ENCODE assay signal across 20 cellular contexts in genomic region chr9:93080406-93080805, GRCh38. TPM values are rescaled to one million over a fixed set of nuclear protein-coding genes. Genes with fewer than 3 reads are reported as not detected.
DNase-seq lines count a peak whose midpoint lies in the region; ATAC-seq, FAIRE-seq and TF ChIP-seq lines count a peak whose summit lies in the region.
"Had no signal": no experiment of that assay in that cellular context is flagged by ENCODE, and none has a peak within 500 bp of the region (broad histone marks: within the 10 kb centered on the region; RNA-seq: fewer than 3 reads in every experiment).

No MANE protein-coding gene starts in this region.

- H3K4me1 Mint-ChIP-seq in chondrocyte (ENCODE audit: low read depth) (no peaks in the 10 kb centered on the region), nephron (peaks cover 13% of the 10 kb centered on the region), endothelial cell (ENCODE audit: unreplicated experiment) (no peaks in the 10 kb centered on the region)
- H3K4me1 Mint-ChIP-seq in effector memory CD8-positive, alpha-beta T cell (ENCODE audit: low read depth in 2 of 2) = peaks cover 14 to 15% of the 10 kb centered on the region in 2 donors
- peaks cover under 1% of the 10 kb centered on the region for H3K4me1 Mint-ChIP-seq in stimulated activated memory B cell treated with anti-CD40 and anti-IgM and Interleukin-4, amounts not matched to agents 10 μg/mL and 1 μg/mL and 100 μg/mL, for 72 hours

- no peak overlapping the region for H2AFZ ChIP-seq in HepG2 (ENCODE audit: low read length)
- H2AFZ ChIP-seq: parathyroid adenoma had no signal

- no peaks in the 10 kb centered on the region for H3K36me3 Mint-ChIP-seq in chondrocyte (ENCODE audit: low read depth)
- H3K36me3 Mint-ChIP-seq in nephron (ENCODE audit: low read depth) = no peaks in the 10 kb centered on the region
- H3K36me3 Mint-ChIP-seq in effector memory CD8-positive, alpha-beta T cell (ENCODE audit: insufficient read depth) = peaks cover 9% of the 10 kb centered on the region
- no peaks in the 10 kb centered on the region for H3K36me3 Mint-ChIP-seq in endothelial cell (ENCODE audit: low read depth, unreplicated experiment)
- H3K36me3 Mint-ChIP-seq in stimulated activated memory B cell treated with anti-CD40 and anti-IgM and Interleukin-4, amounts not matched to agents 10 μg/mL and 1 μg/mL and 100 μg/mL, for 72 hours = peaks cover 37% of the 10 kb centered on the region

- H3K4me1 ChIP-seq in right lobe of liver (no peaks in the 10 kb centered on the region), HepG2 (ENCODE audit: insufficient read depth, low read length) (0 out of 2 replicates have a peak, but pooled peaks cover under 1% of the 10 kb centered on the region)
- H3K4me1 ChIP-seq: gastroesophageal sphincter, parathyroid adenoma had no signal

- no peaks in the 10 kb centered on the region for H3K9me3 Mint-ChIP-seq in chondrocyte (ENCODE audit: low read depth)
- H3K9me3 Mint-ChIP-seq in nephron = no peaks in the 10 kb centered on the region
- no peaks in the 10 kb centered on the region for H3K9me3 Mint-ChIP-seq in effector memory CD8-positive, alpha-beta T cell
- no peaks in the 10 kb centered on the region for H3K9me3 Mint-ChIP-seq in endothelial cell (ENCODE audit: unreplicated experiment)
- no peaks in the 10 kb centered on the region for H3K9me3 Mint-ChIP-seq in stimulated activated memory B cell treated with anti-CD40 and anti-IgM and Interleukin-4, amounts not matched to agents 10 μg/mL and 1 μg/mL and 100 μg/mL, for 72 hours

- ATAC-seq in right lobe of liver (no peak), HepG2 (no peak)
- no peak for ATAC-seq in effector memory CD8-positive, alpha-beta T cell (replicated peaks)
- ATAC-seq in stimulated activated memory B cell treated with anti-CD40 and anti-IgM and Interleukin-4, amounts not matched to agents 10 μg/mL and 1 μg/mL and 100 μg/mL, for 72 hours = no peak
- ATAC-seq: gastroesophageal sphincter, left colon, Panc1 had no signal

- WGBS in right lobe of liver (ENCODE audit: insufficient coverage, low coverage, low lambda C conversion rate, missing lambda C conversion rate) = 100% methylated on average over 1 of the region's 9 CpGs
- WGBS in HepG2 (ENCODE audit: low lambda C conversion rate) = 83% methylated on average over 2 of the region's 9 CpGs

- H4K20me1 ChIP-seq in HepG2 (ENCODE audit: insufficient read depth, low read length) = no peaks in the 10 kb centered on the region

- no peaks in the 10 kb centered on the region for H3K79me2 ChIP-seq in HepG2 (ENCODE audit: insufficient read depth, low read length)
- H3K79me2 ChIP-seq: parathyroid adenoma had no signal

- H3K4me2 ChIP-seq in HepG2 (ENCODE audit: low read depth, low read length) = no peak overlapping the region

- no peak for TF ChIP-seq POLR2A in right lobe of liver (IDR thresholded peaks at IDR 0.05)
- no peak for TF ChIP-seq POLR2A in HepG2 (IDR thresholded peaks at IDR 0.05; ENCODE audit: insufficient read depth in 1 of 2, low read depth in 2 of 2, low read length in 2 of 2)

- no peaks in the 10 kb centered on the region for H3K27me3 Mint-ChIP-seq in chondrocyte (ENCODE audit: low read depth)
- no peaks in the 10 kb centered on the region for H3K27me3 Mint-ChIP-seq in nephron (ENCODE audit: low read depth)
- no peaks in the 10 kb centered on the region for H3K27me3 Mint-ChIP-seq in effector memory CD8-positive, alpha-beta T cell
- H3K27me3 Mint-ChIP-seq in endothelial cell (ENCODE audit: unreplicated experiment) = peaks cover 1% of the 10 kb centered on the region
- H3K27me3 Mint-ChIP-seq in stimulated activated memory B cell treated with anti-CD40 and anti-IgM and Interleukin-4, amounts not matched to agents 10 μg/mL and 1 μg/mL and 100 μg/mL, for 72 hours = no peaks in the 10 kb centered on the region

- H3K27ac ChIP-seq in right lobe of liver (no peak overlapping the region), HepG2 (ENCODE audit: extremely low read length, insufficient read depth, low read length) (no peak overlapping the region)
- H3K27ac ChIP-seq: gastroesophageal sphincter, parathyroid adenoma, SK-N-MC had no signal

- FAIRE-seq in HepG2 (lab: Jason Lieb, UNC) = no peak
- FAIRE-seq: D721Med, small intestine had no signal

- H3K36me3 ChIP-seq in right lobe of liver (peaks cover 0 to 4% (median 0%) of the 10 kb centered on the region in 4 donors), HepG2 (replicated peaks in 1 of 2; ENCODE audit: control insufficient read depth in 1 of 2, insufficient read depth in 2 of 2, low read length in 2 of 2) (no peaks in the 10 kb centered on the region)
- H3K36me3 ChIP-seq: gastroesophageal sphincter had no signal

- no peak for TF ChIP-seq CTCF in right lobe of liver (IDR thresholded peaks at IDR 0.05)
- no peak for TF ChIP-seq CTCF in HepG2 (CRISPR knock-in tag; IDR thresholded peaks at IDR 0.05)
- TF ChIP-seq CTCF in chondrocyte (IDR thresholded peaks at IDR 0.05) = no peak
- TF ChIP-seq CTCF in nephron (IDR thresholded peaks at IDR 0.05; ENCODE audit: unreplicated experiment in 3 of 3) = no peak
- no peak for TF ChIP-seq CTCF in endothelial cell (IDR thresholded peaks at IDR 0.05; ENCODE audit: unreplicated experiment)

- in situ Hi-C loops in HepG2 (cut with HindIII; ENCODE audit: extremely low pct_ligation_motif_present, low pct_unique_long_range_greater_than_20kb) = no loop called here

- H3K9me3 ChIP-seq in right lobe of liver (no peaks in the 10 kb centered on the region), HepG2 (ENCODE audit: low read length) (no peaks in the 10 kb centered on the region)
- H3K9me3 ChIP-seq: gastroesophageal sphincter had no signal

- H3K27me3 ChIP-seq in right lobe of liver (no peaks in the 10 kb centered on the region), HepG2 (ENCODE audit: control insufficient read depth in 1 of 2, insufficient read depth in 2 of 2, low read length in 2 of 2) (no peaks in the 10 kb centered on the region; a peak in 1 of 5 replicates)
- H3K27me3 ChIP-seq: gastroesophageal sphincter had no signal

- no TSS peak for BruUV-seq in HepG2 (replicated peaks; lab: Mats Ljungman, UMichigan)

- POLR2A ChIA-PET in HepG2 (lab: Yijun Ruan, JAX) = no interaction called here

- intact Hi-C loops in right lobe of liver (cut with DNase I) (no loop called here), HepG2 (cut with micrococcal nuclease; ENCODE audit: unreplicated experiment) (no loop called here)

- no peak for TF ChIP-seq RAD21 in HepG2 (CRISPR knock-in tag; IDR thresholded peaks at IDR 0.05)

- H3K4me3 Mint-ChIP-seq in chondrocyte (ENCODE audit: unreplicated experiment) (no peak overlapping the region), nephron (no peak overlapping the region), endothelial cell (ENCODE audit: unreplicated experiment) (no peak overlapping the region)
- H3K4me3 Mint-ChIP-seq in effector memory CD8-positive, alpha-beta T cell = no peak overlapping the region
- H3K4me3 Mint-ChIP-seq in stimulated activated memory B cell treated with anti-CD40 and anti-IgM and Interleukin-4, amounts not matched to agents 10 μg/mL and 1 μg/mL and 100 μg/mL, for 72 hours = no peak overlapping the region
- H3K4me3 Mint-ChIP-seq: H9 had no signal

- DNase-seq in right lobe of liver (peak in 2 of 3 donors; percentile 26 to 36), HepG2 (ENCODE audit: low spot score) (no peak), chondrocyte (ENCODE audit: low spot score) (peak; percentile 53), endothelial cell (ENCODE audit: low spot score) (no peak)
- no peak for DNase-seq in effector memory CD8-positive, alpha-beta T cell
- DNase-seq: dermis blood vessel endothelial cell; H9; left colon; NCI-H146; small intestine; stimulated activated CD4-positive, alpha-beta T cell treated with anti-CD3 and anti-CD28 coated beads, Interleukin-4, amount 100 ng/mL, for 4 hours had no signal

- no peak overlapping the region for H3K9ac ChIP-seq in HepG2 (ENCODE audit: insufficient read depth, low read depth, low read length)
- H3K9ac ChIP-seq: parathyroid adenoma had no signal

- H3K27ac Mint-ChIP-seq in chondrocyte (ENCODE audit: unreplicated experiment) (no peak overlapping the region), nephron (peak overlapping the region; percentile 29 to 37 (median 35)), endothelial cell (ENCODE audit: unreplicated experiment) (no peak overlapping the region)
- H3K27ac Mint-ChIP-seq in effector memory CD8-positive, alpha-beta T cell = no peak overlapping the region
- no peak overlapping the region for H3K27ac Mint-ChIP-seq in stimulated activated memory B cell treated with anti-CD40 and anti-IgM and Interleukin-4, amounts not matched to agents 10 μg/mL and 1 μg/mL and 100 μg/mL, for 72 hours
- H3K27ac Mint-ChIP-seq: H9 had no signal

- CTCF ChIA-PET in HepG2 (lab: Yijun Ruan, JAX; ENCODE audit: low intra/inter-chr PET ratio, low total read pairs) = no interaction called here

- H3K4me3 ChIP-seq in right lobe of liver (no peak overlapping the region), HepG2 (replicated peaks in 1 of 3; ENCODE audit: insufficient read depth in 1 of 3, low read depth in 2 of 3, low read length in 3 of 3) (no peak overlapping the region)
- H3K4me3 ChIP-seq: gastroesophageal sphincter, SK-N-MC had no signal

- TF ChIP-seq EP300 in HepG2 (IDR thresholded peaks at IDR 0.05; ENCODE audit: low read depth in 2 of 2, low read length in 2 of 2) (no peak), HepG2 (CRISPR knock-in tag; IDR thresholded peaks at IDR 0.05; ENCODE audit: borderline replicate concordance) (no peak)

RNA-seq across cellular contexts. Expression of gene CARD19, which starts 15.6 kb away (rescaled TPM):
- total RNA-seq in right lobe of liver (10 to 100 TPM in 3 of 6 experiments, 1 to 10 TPM in 3; 6.3 to 31.7 (median 12.1) TPM), HepG2 (2016; rRNA removed; fragmentation: Illumina TruSeq; extraction: Trizol) (15.2 and 18.4 TPM in 2 replicates), chondrocyte (28.3 to 41.7 TPM (median 40.5 TPM) in 3 replicates), endothelial cell (ENCODE audit: unreplicated experiment) (13.2 TPM)
- 15.8 and 20.2 TPM in 2 replicates for total RNA-seq in HepG2 (2016; cell fraction: cytosol; rRNA removed; fragmentation: Illumina TruSeq; extraction: Trizol; ENCODE audit: low read depth)
- total RNA-seq in HepG2 (2016; cell fraction: insoluble cytoplasmic fraction; rRNA removed; fragmentation: Illumina TruSeq; extraction: Trizol) = 18.6 and 20.5 TPM in 2 replicates
- 17.3 and 29.5 TPM in 2 replicates for total RNA-seq in HepG2 (2016; cell fraction: membrane; rRNA removed; fragmentation: Illumina TruSeq; extraction: Trizol)
- 8.3 and 12.2 TPM in 2 replicates for total RNA-seq in HepG2 (2016; cell fraction: nucleus; rRNA removed; fragmentation: Illumina TruSeq; extraction: Trizol)
- 47.2 and 62.0 TPM in 2 replicates for polyA plus RNA-seq in HepG2 (2011; rRNA removed)
- 33.8 and 73.1 TPM in 2 replicates for polyA plus RNA-seq in HepG2 (2011; cell fraction: cytosol; rRNA removed)
- polyA plus RNA-seq in HepG2 (2011; cell fraction: nucleus; rRNA removed) = 101 and 106 TPM in 2 replicates
- polyA plus RNA-seq in HepG2 (2012) = 14.6 TPM in 2 replicates
- 16.0 and 27.0 TPM in 2 replicates for polyA plus RNA-seq in HepG2 (2016; cell fraction: cytosol; fragmentation: Illumina TruSeq; extraction: Trizol; ENCODE audit: low read depth)
- 14.7 and 18.5 TPM in 2 replicates for polyA plus RNA-seq in HepG2 (2016; cell fraction: insoluble cytoplasmic fraction; fragmentation: Illumina TruSeq; extraction: Trizol; ENCODE audit: low read depth)
- 13.4 and 18.5 TPM in 2 replicates for polyA plus RNA-seq in HepG2 (2016; cell fraction: membrane; fragmentation: Illumina TruSeq; extraction: Trizol; ENCODE audit: low read depth)
- 25.1 and 25.9 TPM in 2 replicates for polyA plus RNA-seq in HepG2 (2016; cell fraction: nucleus; fragmentation: Illumina TruSeq; extraction: Trizol; ENCODE audit: insufficient read depth, low read depth)
- polyA minus RNA-seq in HepG2 (2011; rRNA and poly(A)+ RNA removed; ENCODE audit: low replicate concordance) = 11.5 and 28.1 TPM in 2 replicates
- 14.0 and 17.6 TPM in 2 replicates for polyA minus RNA-seq in HepG2 (2011; cell fraction: cytosol; rRNA and poly(A)+ RNA removed)
- polyA minus RNA-seq in HepG2 (2011; cell fraction: nucleus; rRNA and poly(A)+ RNA removed) = 11.3 and 12.8 TPM in 2 replicates

RNA-seq across cellular contexts. Expression of gene SUSD3, which starts 21.9 kb away (rescaled TPM):
- total RNA-seq in right lobe of liver = 10 to 100 TPM in 4 of 6 experiments, 1 to 10 TPM in 2; 6.5 to 51.5 (median 31.2) TPM
- 6.0 and 7.0 TPM in 2 replicates for total RNA-seq in HepG2 (2016; rRNA removed; fragmentation: Illumina TruSeq; extraction: Trizol)
- 10.2 and 12.4 TPM in 2 replicates for total RNA-seq in HepG2 (2016; cell fraction: cytosol; rRNA removed; fragmentation: Illumina TruSeq; extraction: Trizol; ENCODE audit: low read depth)
- 6.3 and 8.8 TPM in 2 replicates for total RNA-seq in HepG2 (2016; cell fraction: insoluble cytoplasmic fraction; rRNA removed; fragmentation: Illumina TruSeq; extraction: Trizol)
- total RNA-seq in HepG2 (2016; cell fraction: membrane; rRNA removed; fragmentation: Illumina TruSeq; extraction: Trizol) = 10.0 and 14.6 TPM in 2 replicates
- total RNA-seq in HepG2 (2016; cell fraction: nucleus; rRNA removed; fragmentation: Illumina TruSeq; extraction: Trizol) = 4.9 and 5.2 TPM in 2 replicates
- 9.1 and 11.7 TPM in 2 replicates for polyA plus RNA-seq in HepG2 (2011; rRNA removed)
- 6.2 and 9.7 TPM in 2 replicates for polyA plus RNA-seq in HepG2 (2011; cell fraction: cytosol; rRNA removed)
- polyA plus RNA-seq in HepG2 (2011; cell fraction: nucleus; rRNA removed) = 4.6 and 5.9 TPM in 2 replicates
- polyA plus RNA-seq in HepG2 (2012) = 4.2 and 5.4 TPM in 2 replicates
- 12.5 and 16.5 TPM in 2 replicates for polyA plus RNA-seq in HepG2 (2016; cell fraction: cytosol; fragmentation: Illumina TruSeq; extraction: Trizol; ENCODE audit: low read depth)
- 5.3 and 7.1 TPM in 2 replicates for polyA plus RNA-seq in HepG2 (2016; cell fraction: insoluble cytoplasmic fraction; fragmentation: Illumina TruSeq; extraction: Trizol; ENCODE audit: low read depth)
- 12.6 and 14.6 TPM in 2 replicates for polyA plus RNA-seq in HepG2 (2016; cell fraction: membrane; fragmentation: Illumina TruSeq; extraction: Trizol; ENCODE audit: low read depth)
- 9.7 and 10.7 TPM in 2 replicates for polyA plus RNA-seq in HepG2 (2016; cell fraction: nucleus; fragmentation: Illumina TruSeq; extraction: Trizol; ENCODE audit: insufficient read depth, low read depth)
- 7.9 TPM in 1 of 2 replicates, not detected in the other for polyA minus RNA-seq in HepG2 (2011; rRNA and poly(A)+ RNA removed; ENCODE audit: low replicate concordance)
- polyA minus RNA-seq in HepG2 (2011; cell fraction: cytosol; rRNA and poly(A)+ RNA removed) = 1.8 and 2.8 TPM in 2 replicates
- 0.90 and 0.99 TPM in 2 replicates for polyA minus RNA-seq in HepG2 (2011; cell fraction: nucleus; rRNA and poly(A)+ RNA removed)
- not detected in 3 replicates for total RNA-seq in chondrocyte
- total RNA-seq in endothelial cell (ENCODE audit: unreplicated experiment) = 1.2 TPM
- total RNA-seq: dermis blood vessel endothelial cell, G401, MCF 10A had no signal

RNA-seq across cellular contexts. Expression of gene NINJ1, which starts 53.6 kb away (rescaled TPM):
- 100 to 1,000 TPM in 1 of 6 experiments, 10 to 100 TPM in 5; 35.6 to 103 (median 65.1) TPM for total RNA-seq in right lobe of liver
- total RNA-seq in HepG2 (2016; rRNA removed; fragmentation: Illumina TruSeq; extraction: Trizol) = 77.1 and 92.1 TPM in 2 replicates
- total RNA-seq in HepG2 (2016; cell fraction: cytosol; rRNA removed; fragmentation: Illumina TruSeq; extraction: Trizol; ENCODE audit: low read depth) = 104 and 127 TPM in 2 replicates
- total RNA-seq in HepG2 (2016; cell fraction: insoluble cytoplasmic fraction; rRNA removed; fragmentation: Illumina TruSeq; extraction: Trizol) = 66.8 and 94.8 TPM in 2 replicates
- total RNA-seq in HepG2 (2016; cell fraction: membrane; rRNA removed; fragmentation: Illumina TruSeq; extraction: Trizol) = 149 and 180 TPM in 2 replicates
- total RNA-seq in HepG2 (2016; cell fraction: nucleus; rRNA removed; fragmentation: Illumina TruSeq; extraction: Trizol) = 48.9 and 58.7 TPM in 2 replicates
- 81.2 and 109 TPM in 2 replicates for polyA plus RNA-seq in HepG2 (2011; rRNA removed)
- polyA plus RNA-seq in HepG2 (2011; cell fraction: cytosol; rRNA removed) = 83.2 and 110 TPM in 2 replicates
- polyA plus RNA-seq in HepG2 (2011; cell fraction: nucleus; rRNA removed) = 62.3 and 83.6 TPM in 2 replicates
- 77.3 and 145 TPM in 2 replicates for polyA plus RNA-seq in HepG2 (2012)
- polyA plus RNA-seq in HepG2 (2016; cell fraction: cytosol; fragmentation: Illumina TruSeq; extraction: Trizol; ENCODE audit: low read depth) = 196 and 226 TPM in 2 replicates
- polyA plus RNA-seq in HepG2 (2016; cell fraction: insoluble cytoplasmic fraction; fragmentation: Illumina TruSeq; extraction: Trizol; ENCODE audit: low read depth) = 104 and 130 TPM in 2 replicates
- polyA plus RNA-seq in HepG2 (2016; cell fraction: membrane; fragmentation: Illumina TruSeq; extraction: Trizol; ENCODE audit: low read depth) = 235 and 242 TPM in 2 replicates
- 122 and 127 TPM in 2 replicates for polyA plus RNA-seq in HepG2 (2016; cell fraction: nucleus; fragmentation: Illumina TruSeq; extraction: Trizol; ENCODE audit: insufficient read depth, low read depth)
- 22.5 and 101 TPM in 2 replicates for polyA minus RNA-seq in HepG2 (2011; rRNA and poly(A)+ RNA removed; ENCODE audit: low replicate concordance)
- polyA minus RNA-seq in HepG2 (2011; cell fraction: cytosol; rRNA and poly(A)+ RNA removed) = 26.1 and 26.7 TPM in 2 replicates
- polyA minus RNA-seq in HepG2 (2011; cell fraction: nucleus; rRNA and poly(A)+ RNA removed) = 17.8 and 21.8 TPM in 2 replicates
- 31.5 to 35.4 TPM (median 33.6 TPM) in 3 replicates for total RNA-seq in chondrocyte
- total RNA-seq in endothelial cell (ENCODE audit: unreplicated experiment) = 34.2 TPM

Comparison
In these comparisons a context has a peak if more than half of its experiments do, and no peak if none do; other contexts are left out.
1. DNase-seq: peak in right lobe of liver (2 of 3) and chondrocyte (single experiment); none in HepG2 (single experiment), effector memory CD8-positive, alpha-beta T cell (0 of 3) and endothelial cell (single experiment).
2. H3K27ac Mint-ChIP-seq: peak in nephron (3 of 3); none in chondrocyte (single experiment), effector memory CD8-positive, alpha-beta T cell (0 of 2), endothelial cell (single experiment) and stimulated activated memory B cell treated with anti-CD40 and anti-IgM and Interleukin-4, amounts not matched to agents 10 μg/mL and 1 μg/mL and 100 μg/mL, for 72 hours (single experiment).